Comparison of ENCODE assay signal across 1 cellular context in the genomic region with DNA sequence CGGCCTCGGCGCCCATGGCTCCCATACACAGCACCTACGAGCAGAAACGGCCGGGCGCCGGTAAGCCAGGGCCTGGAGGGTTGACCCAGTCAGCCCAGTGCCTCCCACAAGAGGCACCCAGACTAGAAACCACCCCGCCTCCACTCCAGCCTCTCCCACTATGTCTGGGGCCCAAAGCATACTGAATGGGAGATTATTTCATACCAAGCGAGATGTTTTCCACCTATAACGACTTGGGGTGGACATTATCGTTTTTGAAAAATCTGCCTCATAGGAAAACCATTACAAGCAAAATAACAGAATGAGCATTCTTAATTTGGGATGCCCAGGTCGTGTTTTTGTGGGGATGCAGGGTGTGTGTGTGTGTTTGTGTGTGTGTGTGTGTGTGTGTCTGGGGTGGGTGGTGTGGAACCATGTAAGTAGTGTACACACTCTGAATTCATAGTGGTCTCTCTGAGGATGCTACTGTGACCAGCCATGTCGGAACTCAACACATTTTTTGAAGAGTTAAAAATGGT.
TF ChIP-seq lines count a peak whose summit lies in the region.

No MANE protein-coding gene starts in this region.

TF ChIP-seq in WTC11, 78 proteins besides CTCF, POLR2A, EP300 and RAD21 (continued from another document):
- TF ChIP-seq E2F4 (CRISPR knock-in tag; IDR thresholded peaks at IDR 0.05; ENCODE audit: borderline replicate concordance, low read depth) (no peak), ZBTB21 (CRISPR knock-in tag; IDR thresholded peaks at IDR 0.05; ENCODE audit: borderline replicate concordance) (no peak), SP1 (CRISPR knock-in tag; conservative IDR thresholded peaks at IDR 0.05) (no peak), ZNF416 (CRISPR knock-in tag; IDR thresholded peaks at IDR 0.05) (no peak), ZNF317 (CRISPR knock-in tag; IDR thresholded peaks at IDR 0.05; ENCODE audit: borderline replicate concordance, low read depth) (no peak), ATF1 (CRISPR knock-in tag; IDR thresholded peaks at IDR 0.05) (no peak), ZNF232 (CRISPR knock-in tag; IDR thresholded peaks at IDR 0.05) (no peak), ZNF138 (CRISPR knock-in tag; conservative IDR thresholded peaks at IDR 0.05) (no peak), E2F1 (CRISPR knock-in tag; IDR thresholded peaks at IDR 0.05) (no peak), TEAD4 (CRISPR knock-in tag; IDR thresholded peaks at IDR 0.05) (no peak)
- TF ChIP-seq, protein P1, sequence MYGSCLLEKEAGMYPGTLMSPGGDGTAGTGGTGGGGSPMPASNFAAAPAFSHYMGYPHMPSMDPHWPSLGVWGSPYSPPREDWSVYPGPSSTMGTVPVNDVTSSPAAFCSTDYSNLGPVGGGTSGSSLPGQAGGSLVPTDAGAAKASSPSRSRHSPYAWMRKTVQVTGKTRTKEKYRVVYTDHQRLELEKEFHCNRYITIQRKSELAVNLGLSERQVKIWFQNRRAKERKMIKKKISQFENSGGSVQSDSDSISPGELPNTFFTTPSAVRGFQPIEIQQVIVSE (CRISPR knock-in tag; IDR thresholded peaks at IDR 0.05; ENCODE audit: borderline replicate concordance) = no peak
